In the genomic region with DNA sequence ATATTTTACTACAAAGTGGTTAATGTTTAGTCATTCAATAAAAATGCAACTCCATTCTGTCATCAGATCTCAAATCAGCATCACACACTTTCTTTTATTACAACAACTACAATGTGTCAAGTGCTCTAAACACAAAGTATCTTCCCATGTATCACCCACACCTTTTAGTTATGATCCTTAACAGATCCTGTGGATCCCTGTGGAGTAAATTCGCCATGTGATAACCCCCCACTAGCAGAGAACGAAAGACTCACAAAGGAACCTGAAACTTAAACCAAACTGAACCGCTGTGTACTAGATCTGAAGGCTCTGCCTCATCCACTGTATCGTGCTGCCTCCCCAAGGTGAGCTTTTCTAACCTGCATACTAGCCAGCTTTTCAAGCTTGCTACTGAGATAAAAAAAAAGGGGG, we compare ENCODE assay signal across 9 cellular contexts. TPM values are rescaled to one million over a fixed set of nuclear protein-coding genes. Genes with fewer than 3 reads are reported as not detected.
DNase-seq lines count a peak whose midpoint lies in the region; ATAC-seq and TF ChIP-seq lines count a peak whose summit lies in the region.
"Had no signal": no experiment of that assay in that cellular context is flagged by ENCODE, and none has a peak within 500 bp of the region (broad histone marks: within the 10 kb centered on the region; RNA-seq: fewer than 3 reads in every experiment).

No MANE protein-coding gene starts in this region.

- no peak overlapping the region for H2BK120ac ChIP-seq in mesendoderm (ENCODE audit: low read depth, low read length)

- no peak overlapping the region for H3K4ac ChIP-seq in mesendoderm (ENCODE audit: low read depth, low read length)

- in situ Hi-C loops in GM13976 (cut with MboI; ENCODE audit: low sequenced_read_pairs, unreplicated experiment) = no loop called here
- in situ Hi-C loops in SK-MEL-5 (cut with HindIII; ENCODE audit: low pct_unique_long_range_greater_than_20kb, low sequenced_read_pairs) = no loop called here
- in situ Hi-C loops in gastrocnemius medialis (cut with MboI; ENCODE audit: low sequenced_read_pairs in 4 of 4) = loop anchor here in 1 of 4 donors (25.0 kb wide), 1 partner anchor 652 kb away; a partner anchor contains a TSS

- H3K4me3 ChIP-seq in AG09309 (ENCODE audit: control insufficient read depth, low read depth, low read length) = peak overlapping the region; percentile 76
- H3K4me3 ChIP-seq in mesendoderm (ENCODE audit: low read length) = no peak overlapping the region
- H3K4me3 ChIP-seq in gastrocnemius medialis = no peak overlapping the region

- H3K36me3 ChIP-seq in mesendoderm (ENCODE audit: control insufficient read depth, insufficient read depth, low read length) (no peaks in the 10 kb centered on the region), gastrocnemius medialis (no peaks in the 10 kb centered on the region)
- H3K36me3 ChIP-seq: neutrophil had no signal

- intact Hi-C loops in gastrocnemius medialis (cut with DNase I; ENCODE audit: low total_unique reads) = loop anchor here (10.0 kb wide), 1 partner anchor 659 kb away; a partner anchor contains a TSS

- no peak overlapping the region for H4K5ac ChIP-seq in mesendoderm (ENCODE audit: low read length)

- H2AK5ac ChIP-seq in mesendoderm (ENCODE audit: low read length) = no peak overlapping the region

- H3K27me3 ChIP-seq in mesendoderm (ENCODE audit: insufficient read depth, low read length, poor library complexity) (no peaks in the 10 kb centered on the region), gastrocnemius medialis (no peaks in the 10 kb centered on the region)

- H3K18ac ChIP-seq in mesendoderm (ENCODE audit: low read length) = no peak overlapping the region

- peaks cover 44% of the 10 kb centered on the region for H3K79me2 ChIP-seq in mesendoderm (ENCODE audit: control insufficient read depth, insufficient read depth, low read length)

- H3K23ac ChIP-seq in mesendoderm (ENCODE audit: low read length) = no peak overlapping the region

- H2BK15ac ChIP-seq in mesendoderm (replicated peaks; ENCODE audit: low read depth) = no peak overlapping the region

- TF ChIP-seq POLR2A in gastrocnemius medialis (IDR thresholded peaks at IDR 0.05) = no peak

- H3K9me3 ChIP-seq in gastrocnemius medialis = no peaks in the 10 kb centered on the region
- H3K9me3 ChIP-seq: neutrophil had no signal

- no peak for ATAC-seq in HG03342 (IDR thresholded peaks at IDR 0.05; ENCODE audit: unreplicated experiment)
- ATAC-seq in gastrocnemius medialis = no peak

- peak; percentile 2 for TF ChIP-seq CTCF in AG09309 (IDR thresholded peaks at IDR 0.05; ENCODE audit: control insufficient read depth, insufficient read depth, low read depth, low read length, missing control alignments)
- peak; percentile 37 for TF ChIP-seq CTCF in GM13976 (IDR thresholded peaks at IDR 0.05; ENCODE audit: borderline replicate concordance, control extremely low read depth, extremely low read depth, insufficient read depth, missing control alignments)
- no peak for TF ChIP-seq CTCF in gastrocnemius medialis (IDR thresholded peaks at IDR 0.05 in 4 of 5, conservative IDR thresholded peaks at IDR 0.05 in 1 of 5)

- DNase-seq in AG09309 (ENCODE audit: low read depth) = no peak
- DNase-seq in GM13976 (ENCODE audit: low spot score) = peak; percentile 37
- peak; percentile 72 for DNase-seq in HT1080 (ENCODE audit: low read depth)
- DNase-seq in SK-MEL-5 (ENCODE audit: low read depth, low spot score) = peak; percentile 55
- DNase-seq in cerebellum (ENCODE audit: low spot score) = peak; percentile 67
- peak; percentile 93 for DNase-seq in mesendoderm
- no peak for DNase-seq in gastrocnemius medialis

- H3K9ac ChIP-seq in mesendoderm (ENCODE audit: low read length) = no peak overlapping the region

- H4K8ac ChIP-seq in mesendoderm (ENCODE audit: low read depth, low read length) = no peak overlapping the region

- H3K27ac ChIP-seq in mesendoderm (ENCODE audit: low read depth, low read length) (no peak overlapping the region), gastrocnemius medialis (no peak overlapping the region)
- H3K27ac ChIP-seq: neutrophil had no signal

- H3K56ac ChIP-seq in mesendoderm (ENCODE audit: low read length) = no peak overlapping the region

- no peak overlapping the region for H2BK5ac ChIP-seq in mesendoderm (ENCODE audit: low read length)

- no CpG with 5 or more reads among the region's 4 CpGs for WGBS in mesendoderm (ENCODE audit: extremely low coverage, insufficient coverage, low lambda C conversion rate)

- peaks cover 6% of the 10 kb centered on the region for H3K4me1 ChIP-seq in mesendoderm (ENCODE audit: control insufficient read depth, low read depth, low read length)
- H3K4me1 ChIP-seq in gastrocnemius medialis = peaks cover 9 to 12% of the 10 kb centered on the region in 2 donors

- H3K4me2 ChIP-seq in mesendoderm (ENCODE audit: low read length) = no peak overlapping the region

- peaks cover 19% of the 10 kb centered on the region for H3K79me1 ChIP-seq in mesendoderm (ENCODE audit: low read length)

RNA-seq across cellular contexts. Expression of a gene that starts 1.8 kb away (rescaled TPM):
- 47.8 and 58.3 TPM in 2 replicates for total RNA-seq in HT1080 (2014; rRNA removed; shearing (Covaris generic))
- polyA plus RNA-seq in HT1080 (2015; cell fraction: cytosol; rRNA removed) = 63.4 and 85.0 TPM in 2 replicates
- polyA plus RNA-seq in HT1080 (2015; cell fraction: nucleus; rRNA removed) = 67.7 and 80.4 TPM in 2 replicates
- 92.8 and 132 TPM in 2 replicates for total RNA-seq in SK-MEL-5 (2014; rRNA removed; shearing (Covaris generic))
- polyA plus RNA-seq in SK-MEL-5 (2015; cell fraction: cytosol; rRNA removed) = 107 and 135 TPM in 2 replicates
- polyA plus RNA-seq in SK-MEL-5 (2015; cell fraction: nucleus; rRNA removed) = 56.1 and 56.9 TPM in 2 replicates
- total RNA-seq in cerebellum (59.2 TPM), gastrocnemius medialis (1 to 10 TPM; 3.5 to 7.8 (median 5.0) TPM)
- polyA plus RNA-seq in mesendoderm (2013, experiment 1 of 2) = 17.6 TPM
- polyA plus RNA-seq in mesendoderm (2013, experiment 2 of 2) = 17.2 TPM

Comparison
In these comparisons a context has a peak if more than half of its experiments do, and no peak if none do; other contexts are left out.
1. DNase-seq: peak in GM13976 (single experiment), HT1080 (single experiment), SK-MEL-5 (single experiment), cerebellum (single experiment) and mesendoderm (single experiment); none in AG09309 (single experiment) and gastrocnemius medialis (0 of 2).
2. CTCF ChIP-seq: peak in AG09309 (single experiment) and GM13976 (single experiment); none in gastrocnemius medialis (0 of 5).